In genomic region chr21:37407719-37408455, GRCh38 we compare ENCODE assay signal across 9 cellular contexts. TPM values are rescaled to one million over a fixed set of nuclear protein-coding genes. Genes with fewer than 3 reads are reported as not detected.
A peak's percentile ranks its signal among the peaks of the same experiment; 100 is the strongest.
DNase-seq lines count a peak whose midpoint lies in the region; ATAC-seq, FAIRE-seq and TF ChIP-seq lines count a peak whose summit lies in the region.
"Had no signal": no experiment of that assay in that cellular context is flagged by ENCODE, and none has a peak within 500 bp of the region (broad histone marks: within the 10 kb centered on the region; RNA-seq: fewer than 3 reads in every experiment).

No MANE protein-coding gene starts in this region.

- no TSS peak for BruUV-seq in OCI-LY7 (replicated peaks; lab: Mats Ljungman, UMichigan)

- H3K27ac ChIP-seq in ACC112 (ENCODE audit: low read depth, low read length) (0 out of 2 replicates have a peak overlapping the region, but pooled peaks have one; percentile 31), OCI-LY7 (ENCODE audit: low read depth, low read length, poor library complexity, severe bottlenecking) (no peak overlapping the region)

- no peak for DNase-seq in GM19239 (ENCODE audit: insufficient read length, low spot score)
- DNase-seq in fibroblast of gingiva (ENCODE audit: low read depth) = peak; percentile 26
- no peak for DNase-seq in NCI-H446 treated with DMSO at 0.1 percent for 48 hours (lab: John Stamatoyannopoulos, UW)
- DNase-seq in KBM-7 = no peak
- DNase-seq in SIG-M5 treated with dmso at 0.1 percent for 504 hours (lab: John Stamatoyannopoulos, UW; ENCODE audit: unreplicated experiment) = no peak
- DNase-seq in OCI-LY7 (ENCODE audit: low spot score) = no peak

- H3K4me1 ChIP-seq in ACC112 (ENCODE audit: control insufficient read depth, insufficient read depth, low read length, unreplicated experiment) (peaks cover 30% of the 10 kb centered on the region), OCI-LY7 (ENCODE audit: insufficient read depth, low read length, poor library complexity, severe bottlenecking) (peaks cover 6% of the 10 kb centered on the region)

- H3K79me2 ChIP-seq in ACC112 (ENCODE audit: control insufficient read depth, insufficient read depth, low read length, unreplicated experiment) = peaks cover 96% of the 10 kb centered on the region
- H3K79me2 ChIP-seq in OCI-LY7 (ENCODE audit: insufficient read depth, low read depth, low read length) = peaks cover 100% of the 10 kb centered on the region

- peaks cover 4% of the 10 kb centered on the region; the same call in 1 of the 2 replicates for H3K9me3 ChIP-seq in OCI-LY7 (ENCODE audit: low read length)

- H2AFZ ChIP-seq in ACC112 (ENCODE audit: low read length, unreplicated experiment) (no peak overlapping the region), OCI-LY7 (ENCODE audit: low read length) (no peak overlapping the region)

- CTCF ChIA-PET in OCI-LY7 (lab: Charles Lee; ENCODE audit: unreplicated experiment) = no interaction called here

- in situ Hi-C loops in KBM-7 (cut with MboI; ENCODE audit: low pct_unique_long_range_greater_than_20kb, low sequenced_read_pairs) = no loop called here

- H3K27me3 ChIP-seq in ACC112 (ENCODE audit: insufficient read depth, low read length) = no peaks in the 10 kb centered on the region

- intact Hi-C loops in OCI-LY7 (cut with micrococcal nuclease; ENCODE audit: unreplicated experiment) = no loop called here

- FAIRE-seq in GM19239 (lab: Jason Lieb, UNC) = peak; percentile 66
- FAIRE-seq: D721Med had no signal

- no peak overlapping the region for H3K4me2 ChIP-seq in OCI-LY7 (ENCODE audit: low read length)

- POLR2A ChIA-PET in OCI-LY7 (lab: Charles Lee) = interaction anchor here (0.6 to 1.6 kb wide), 7 partner anchors 9 to 392 kb away, joined by 3 to 8 read pairs (median 3); no protein-coding TSS in a partner anchor

- no peaks in the 10 kb centered on the region for H3K9me2 ChIP-seq in OCI-LY7 (ENCODE audit: insufficient read depth, low read length)

- ATAC-seq in HG03432 (IDR thresholded peaks at IDR 0.05; ENCODE audit: unreplicated experiment) = peak; percentile 62

- H3K36me3 ChIP-seq in ACC112 (ENCODE audit: insufficient read depth, low read length) (peaks cover 3% of the 10 kb centered on the region; the same call in 1 of the 2 replicates), OCI-LY7 (ENCODE audit: insufficient read depth, low read length) (peaks cover 42% of the 10 kb centered on the region)

- peaks cover 60% of the 10 kb centered on the region for H4K20me1 ChIP-seq in OCI-LY7 (ENCODE audit: insufficient read depth, low read length)

- H3K4me3 ChIP-seq in ACC112 (ENCODE audit: low read depth, low read length) (no peak overlapping the region), OCI-LY7 (ENCODE audit: low read depth, low read length, poor library complexity, severe bottlenecking) (no peak overlapping the region)

- no peak for TF ChIP-seq CTCF in OCI-LY7 (conservative IDR thresholded peaks at IDR 0.05; ENCODE audit: low read length)

RNA-seq across cellular contexts. Expression of gene DYRK1A, which starts 41.3 kb away (rescaled TPM):
- total RNA-seq in OCI-LY7 (2014; rRNA removed; shearing (Covaris generic)) = 46.3 and 58.4 TPM in 2 replicates
- 65.1 and 67.1 TPM in 2 replicates for total RNA-seq in OCI-LY7 (2022)
